In the genomic region with DNA sequence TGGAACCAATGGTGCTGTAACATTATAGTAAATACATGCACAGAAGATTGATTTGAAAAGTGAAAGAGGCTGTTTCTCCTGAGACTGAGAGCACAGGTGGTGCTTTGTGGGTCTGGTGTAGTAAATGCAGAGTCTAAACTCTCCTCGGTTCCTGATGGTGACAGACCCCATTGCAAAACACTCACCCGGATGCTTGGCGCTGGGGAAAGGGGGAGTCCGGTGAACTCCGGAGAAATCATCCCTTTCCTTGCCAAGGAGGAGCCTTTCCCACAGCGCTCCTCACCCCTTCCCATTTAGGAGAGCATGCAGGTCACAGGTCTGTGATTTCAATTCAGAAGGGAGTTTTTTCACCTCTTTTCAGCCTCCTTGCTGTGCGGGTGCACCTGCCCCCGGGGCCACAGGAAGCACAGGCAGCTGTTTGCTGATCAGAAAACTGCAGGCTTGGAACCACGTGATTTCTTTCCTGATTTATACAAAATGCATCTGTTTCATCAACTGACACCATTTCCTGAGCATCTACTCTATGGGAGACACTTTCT, we compare ENCODE assay signal across 10 cellular contexts.
A peak's percentile ranks its signal among the peaks of the same experiment; 100 is the strongest.
DNase-seq lines count a peak whose midpoint lies in the region; ATAC-seq and TF ChIP-seq lines count a peak whose summit lies in the region.
"Had no signal": no experiment of that assay in that cellular context is flagged by ENCODE, and none has a peak within 500 bp of the region (broad histone marks: within the 10 kb centered on the region; RNA-seq: fewer than 3 reads in every experiment).

No MANE protein-coding gene starts in this region.

- no peak overlapping the region for H3K27ac ChIP-seq in right cardiac atrium (ENCODE audit: low read length)
- H3K27ac ChIP-seq: WERI-Rb-1 had no signal

- H3K27ac Mint-ChIP-seq in activated CD4-positive, alpha-beta memory T cell treated with anti-CD3 and anti-CD28 coated beads for 36 hours = peak overlapping the region; percentile 98
- peak overlapping the region; percentile 92 for H3K27ac Mint-ChIP-seq in stimulated activated naive B cell treated with anti-CD40 and anti-IgM and Interleukin-4, amounts not matched to agents 10 μg/mL and 1 μg/mL and 100 μg/mL, for 72 hours
- no peak overlapping the region for H3K27ac Mint-ChIP-seq in HFFc6

- H3K4me3 ChIP-seq in right cardiac atrium (ENCODE audit: low read length) = no peak overlapping the region

- H3K27me3 ChIP-seq in right cardiac atrium (ENCODE audit: control insufficient read depth, insufficient read depth) = no peaks in the 10 kb centered on the region

- ATAC-seq in HG03045 (IDR thresholded peaks at IDR 0.05; ENCODE audit: unreplicated experiment) = peak; percentile 51
- peak; percentile 54 to 57 for ATAC-seq in stimulated activated naive B cell treated with anti-CD40 and anti-IgM and Interleukin-4, amounts not matched to agents 10 μg/mL and 1 μg/mL and 100 μg/mL, for 72 hours (replicated peaks)
- ATAC-seq in right cardiac atrium = no peak

- H3K27me3 Mint-ChIP-seq in activated CD4-positive, alpha-beta memory T cell treated with anti-CD3 and anti-CD28 coated beads for 36 hours = no peaks in the 10 kb centered on the region
- H3K27me3 Mint-ChIP-seq in stimulated activated naive B cell treated with anti-CD40 and anti-IgM and Interleukin-4, amounts not matched to agents 10 μg/mL and 1 μg/mL and 100 μg/mL, for 72 hours = no peaks in the 10 kb centered on the region
- H3K27me3 Mint-ChIP-seq in HFFc6 (ENCODE audit: insufficient read depth) = peaks cover 3% of the 10 kb centered on the region

- no peaks in the 10 kb centered on the region for H3K9me3 Mint-ChIP-seq in activated CD4-positive, alpha-beta memory T cell treated with anti-CD3 and anti-CD28 coated beads for 36 hours
- no peaks in the 10 kb centered on the region for H3K9me3 Mint-ChIP-seq in stimulated activated naive B cell treated with anti-CD40 and anti-IgM and Interleukin-4, amounts not matched to agents 10 μg/mL and 1 μg/mL and 100 μg/mL, for 72 hours
- no peaks in the 10 kb centered on the region for H3K9me3 Mint-ChIP-seq in HFFc6

- intact Hi-C loops in activated CD4-positive, alpha-beta memory T cell treated with anti-CD3 and anti-CD28 coated beads for 36 hours (cut with micrococcal nuclease) = loop anchor here (1.0 to 10.0 kb wide), 5 partner anchors 10 to 1220 kb away; a partner anchor contains a TSS
- intact Hi-C loops in right cardiac atrium (cut with DNase I) = no loop called here

- peaks cover 31% of the 10 kb centered on the region for H3K36me3 Mint-ChIP-seq in activated CD4-positive, alpha-beta memory T cell treated with anti-CD3 and anti-CD28 coated beads for 36 hours
- no peaks in the 10 kb centered on the region for H3K36me3 Mint-ChIP-seq in stimulated activated naive B cell treated with anti-CD40 and anti-IgM and Interleukin-4, amounts not matched to agents 10 μg/mL and 1 μg/mL and 100 μg/mL, for 72 hours
- H3K36me3 Mint-ChIP-seq in HFFc6 (ENCODE audit: low read depth) = no peaks in the 10 kb centered on the region

- DNase-seq in activated T-cell treated with anti-CD3 and anti-CD28 coated beads, Interleukin-2, amount 50 U/mL, for 1 hour = peak; percentile 43
- DNase-seq in activated T-cell treated with anti-CD3 and anti-CD28 coated beads for 4 hours = no peak
- DNase-seq in activated CD4-positive, alpha-beta memory T cell treated with anti-CD3 and anti-CD28 coated beads for 36 hours = peak; percentile 65
- DNase-seq in stimulated activated naive B cell treated with anti-CD40 and anti-IgM and Interleukin-4, amounts not matched to agents 10 μg/mL and 1 μg/mL and 100 μg/mL, for 72 hours = peak; percentile 38
- no peak for DNase-seq in NCI-H1048 (lab: John Stamatoyannopoulos, UW)
- no peak for DNase-seq in right cardiac atrium
- DNase-seq in HFFc6 = no peak
- DNase-seq: DMS 273 treated with DMSO at 0.1 percent for 48 hours, WERI-Rb-1 had no signal

- H3K4me3 Mint-ChIP-seq in activated CD4-positive, alpha-beta memory T cell treated with anti-CD3 and anti-CD28 coated beads for 36 hours = peak overlapping the region; percentile 89
- H3K4me3 Mint-ChIP-seq in stimulated activated naive B cell treated with anti-CD40 and anti-IgM and Interleukin-4, amounts not matched to agents 10 μg/mL and 1 μg/mL and 100 μg/mL, for 72 hours = peak overlapping the region; percentile 83 to 84
- H3K4me3 Mint-ChIP-seq in HFFc6 = no peak overlapping the region

- TF ChIP-seq CTCF in HFFc6 (IDR thresholded peaks at IDR 0.05) = no peak

- no peaks in the 10 kb centered on the region for H3K4me1 ChIP-seq in right cardiac atrium (ENCODE audit: control insufficient read depth, insufficient read depth, low read length)

- H3K4me1 Mint-ChIP-seq in activated CD4-positive, alpha-beta memory T cell treated with anti-CD3 and anti-CD28 coated beads for 36 hours (ENCODE audit: low read depth) = peaks cover 66% of the 10 kb centered on the region
- peaks cover 31 to 50% of the 10 kb centered on the region in 2 donors for H3K4me1 Mint-ChIP-seq in stimulated activated naive B cell treated with anti-CD40 and anti-IgM and Interleukin-4, amounts not matched to agents 10 μg/mL and 1 μg/mL and 100 μg/mL, for 72 hours
- H3K4me1 Mint-ChIP-seq in HFFc6 (ENCODE audit: low read depth) = peaks cover 25% of the 10 kb centered on the region

- CTCF ChIA-PET in activated CD4-positive, alpha-beta memory T cell treated with anti-CD3 and anti-CD28 coated beads for 36 hours (lab: Charles Lee) = interaction anchor here (0.8 to 6.3 kb wide), 7 partner anchors 13 to 65 kb away, joined by 3 to 69 read pairs (median 3); no protein-coding TSS in a partner anchor

- POLR2A ChIA-PET in activated CD4-positive, alpha-beta memory T cell treated with anti-CD3 and anti-CD28 coated beads for 36 hours (lab: Charles Lee) = interaction anchor here (0.6 to 5.6 kb wide), 5 partner anchors 10 to 30 kb away, joined by 3 to 49 read pairs (median 13); no protein-coding TSS in a partner anchor

- no peaks in the 10 kb centered on the region for H3K9me3 ChIP-seq in right cardiac atrium (ENCODE audit: control insufficient read depth, low read length)

- WGBS in right cardiac atrium = 35% methylated on average over 9 of the region's 9 CpGs

Comparison
In these comparisons a context has a peak if more than half of its experiments do, and no peak if none do; other contexts are left out.
1. DNase-seq: peak in activated T-cell treated with anti-CD3 and anti-CD28 coated beads, Interleukin-2, amount 50 U/mL, for 1 hour (single experiment), activated CD4-positive, alpha-beta memory T cell treated with anti-CD3 and anti-CD28 coated beads for 36 hours (single experiment) and stimulated activated naive B cell treated with anti-CD40 and anti-IgM and Interleukin-4, amounts not matched to agents 10 μg/mL and 1 μg/mL and 100 μg/mL, for 72 hours (single experiment); none in activated T-cell treated with anti-CD3 and anti-CD28 coated beads for 4 hours (single experiment), NCI-H1048 (single experiment), right cardiac atrium (0 of 3) and HFFc6 (single experiment).
2. ATAC-seq: peak in HG03045 (single experiment) and stimulated activated naive B cell treated with anti-CD40 and anti-IgM and Interleukin-4, amounts not matched to agents 10 μg/mL and 1 μg/mL and 100 μg/mL, for 72 hours (2 of 2); none in right cardiac atrium (0 of 2).